ENCODE assay signal across 1 cellular context in genomic region chr3:100261481-100261903, GRCh38.
TF ChIP-seq lines count a peak whose summit lies in the region.

No MANE protein-coding gene starts in this region.

TF ChIP-seq in H1, 55 proteins besides CTCF, POLR2A, EP300 and RAD21:
- TF ChIP-seq SP1 (IDR thresholded peaks at IDR 0.05; ENCODE audit: low read depth, low read length) (no peak), TCF12 (IDR thresholded peaks at IDR 0.05; ENCODE audit: low read depth, low read length) (no peak), CBX5 (IDR thresholded peaks at IDR 0.05; ENCODE audit: low read depth, low read length) (no peak), BRCA1 (IDR thresholded peaks at IDR 0.05; ENCODE audit: low read depth, low read length) (no peak), JUND (IDR thresholded peaks at IDR 0.05; ENCODE audit: low read length) (no peak), GABPA (IDR thresholded peaks at IDR 0.05; ENCODE audit: borderline replicate concordance, insufficient read depth, low read length) (no peak), YY1 (IDR thresholded peaks at IDR 0.05; ENCODE audit: low read depth, low read length) (no peak), BACH1 (IDR thresholded peaks at IDR 0.05; ENCODE audit: low read length) (no peak), SUZ12 (IDR thresholded peaks at IDR 0.05; ENCODE audit: low read length) (no peak), POU5F1 (IDR thresholded peaks at IDR 0.05; ENCODE audit: low read depth, low read length) (no peak), RNF2 (IDR thresholded peaks at IDR 0.05; ENCODE audit: borderline replicate concordance, low read depth, low read length, missing control alignments, poor library complexity, severe bottlenecking) (no peak), CEBPB (IDR thresholded peaks at IDR 0.05; ENCODE audit: low read depth, low read length) (no peak), POLR2AphosphoS5 (IDR thresholded peaks at IDR 0.05; ENCODE audit: low read depth, low read length) (no peak), CTBP2 (IDR thresholded peaks at IDR 0.05; ENCODE audit: borderline replicate concordance, insufficient read depth, insufficient read length, low read length) (no peak), ASH2L (IDR thresholded peaks at IDR 0.05; ENCODE audit: low read length) (no peak), NRF1 (IDR thresholded peaks at IDR 0.05; ENCODE audit: low read depth, low read length) (no peak), ATF3 (IDR thresholded peaks at IDR 0.05; ENCODE audit: insufficient read depth, low read depth, low read length) (no peak)
- TF ChIP-seq, protein P1, sequence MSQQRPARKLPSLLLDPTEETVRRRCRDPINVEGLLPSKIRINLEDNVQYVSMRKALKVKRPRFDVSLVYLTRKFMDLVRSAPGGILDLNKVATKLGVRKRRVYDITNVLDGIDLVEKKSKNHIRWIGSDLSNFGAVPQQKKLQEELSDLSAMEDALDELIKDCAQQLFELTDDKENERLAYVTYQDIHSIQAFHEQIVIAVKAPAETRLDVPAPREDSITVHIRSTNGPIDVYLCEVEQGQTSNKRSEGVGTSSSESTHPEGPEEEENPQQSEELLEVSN (IDR thresholded peaks at IDR 0.05): no peak
- TF ChIP-seq, protein P2, sequence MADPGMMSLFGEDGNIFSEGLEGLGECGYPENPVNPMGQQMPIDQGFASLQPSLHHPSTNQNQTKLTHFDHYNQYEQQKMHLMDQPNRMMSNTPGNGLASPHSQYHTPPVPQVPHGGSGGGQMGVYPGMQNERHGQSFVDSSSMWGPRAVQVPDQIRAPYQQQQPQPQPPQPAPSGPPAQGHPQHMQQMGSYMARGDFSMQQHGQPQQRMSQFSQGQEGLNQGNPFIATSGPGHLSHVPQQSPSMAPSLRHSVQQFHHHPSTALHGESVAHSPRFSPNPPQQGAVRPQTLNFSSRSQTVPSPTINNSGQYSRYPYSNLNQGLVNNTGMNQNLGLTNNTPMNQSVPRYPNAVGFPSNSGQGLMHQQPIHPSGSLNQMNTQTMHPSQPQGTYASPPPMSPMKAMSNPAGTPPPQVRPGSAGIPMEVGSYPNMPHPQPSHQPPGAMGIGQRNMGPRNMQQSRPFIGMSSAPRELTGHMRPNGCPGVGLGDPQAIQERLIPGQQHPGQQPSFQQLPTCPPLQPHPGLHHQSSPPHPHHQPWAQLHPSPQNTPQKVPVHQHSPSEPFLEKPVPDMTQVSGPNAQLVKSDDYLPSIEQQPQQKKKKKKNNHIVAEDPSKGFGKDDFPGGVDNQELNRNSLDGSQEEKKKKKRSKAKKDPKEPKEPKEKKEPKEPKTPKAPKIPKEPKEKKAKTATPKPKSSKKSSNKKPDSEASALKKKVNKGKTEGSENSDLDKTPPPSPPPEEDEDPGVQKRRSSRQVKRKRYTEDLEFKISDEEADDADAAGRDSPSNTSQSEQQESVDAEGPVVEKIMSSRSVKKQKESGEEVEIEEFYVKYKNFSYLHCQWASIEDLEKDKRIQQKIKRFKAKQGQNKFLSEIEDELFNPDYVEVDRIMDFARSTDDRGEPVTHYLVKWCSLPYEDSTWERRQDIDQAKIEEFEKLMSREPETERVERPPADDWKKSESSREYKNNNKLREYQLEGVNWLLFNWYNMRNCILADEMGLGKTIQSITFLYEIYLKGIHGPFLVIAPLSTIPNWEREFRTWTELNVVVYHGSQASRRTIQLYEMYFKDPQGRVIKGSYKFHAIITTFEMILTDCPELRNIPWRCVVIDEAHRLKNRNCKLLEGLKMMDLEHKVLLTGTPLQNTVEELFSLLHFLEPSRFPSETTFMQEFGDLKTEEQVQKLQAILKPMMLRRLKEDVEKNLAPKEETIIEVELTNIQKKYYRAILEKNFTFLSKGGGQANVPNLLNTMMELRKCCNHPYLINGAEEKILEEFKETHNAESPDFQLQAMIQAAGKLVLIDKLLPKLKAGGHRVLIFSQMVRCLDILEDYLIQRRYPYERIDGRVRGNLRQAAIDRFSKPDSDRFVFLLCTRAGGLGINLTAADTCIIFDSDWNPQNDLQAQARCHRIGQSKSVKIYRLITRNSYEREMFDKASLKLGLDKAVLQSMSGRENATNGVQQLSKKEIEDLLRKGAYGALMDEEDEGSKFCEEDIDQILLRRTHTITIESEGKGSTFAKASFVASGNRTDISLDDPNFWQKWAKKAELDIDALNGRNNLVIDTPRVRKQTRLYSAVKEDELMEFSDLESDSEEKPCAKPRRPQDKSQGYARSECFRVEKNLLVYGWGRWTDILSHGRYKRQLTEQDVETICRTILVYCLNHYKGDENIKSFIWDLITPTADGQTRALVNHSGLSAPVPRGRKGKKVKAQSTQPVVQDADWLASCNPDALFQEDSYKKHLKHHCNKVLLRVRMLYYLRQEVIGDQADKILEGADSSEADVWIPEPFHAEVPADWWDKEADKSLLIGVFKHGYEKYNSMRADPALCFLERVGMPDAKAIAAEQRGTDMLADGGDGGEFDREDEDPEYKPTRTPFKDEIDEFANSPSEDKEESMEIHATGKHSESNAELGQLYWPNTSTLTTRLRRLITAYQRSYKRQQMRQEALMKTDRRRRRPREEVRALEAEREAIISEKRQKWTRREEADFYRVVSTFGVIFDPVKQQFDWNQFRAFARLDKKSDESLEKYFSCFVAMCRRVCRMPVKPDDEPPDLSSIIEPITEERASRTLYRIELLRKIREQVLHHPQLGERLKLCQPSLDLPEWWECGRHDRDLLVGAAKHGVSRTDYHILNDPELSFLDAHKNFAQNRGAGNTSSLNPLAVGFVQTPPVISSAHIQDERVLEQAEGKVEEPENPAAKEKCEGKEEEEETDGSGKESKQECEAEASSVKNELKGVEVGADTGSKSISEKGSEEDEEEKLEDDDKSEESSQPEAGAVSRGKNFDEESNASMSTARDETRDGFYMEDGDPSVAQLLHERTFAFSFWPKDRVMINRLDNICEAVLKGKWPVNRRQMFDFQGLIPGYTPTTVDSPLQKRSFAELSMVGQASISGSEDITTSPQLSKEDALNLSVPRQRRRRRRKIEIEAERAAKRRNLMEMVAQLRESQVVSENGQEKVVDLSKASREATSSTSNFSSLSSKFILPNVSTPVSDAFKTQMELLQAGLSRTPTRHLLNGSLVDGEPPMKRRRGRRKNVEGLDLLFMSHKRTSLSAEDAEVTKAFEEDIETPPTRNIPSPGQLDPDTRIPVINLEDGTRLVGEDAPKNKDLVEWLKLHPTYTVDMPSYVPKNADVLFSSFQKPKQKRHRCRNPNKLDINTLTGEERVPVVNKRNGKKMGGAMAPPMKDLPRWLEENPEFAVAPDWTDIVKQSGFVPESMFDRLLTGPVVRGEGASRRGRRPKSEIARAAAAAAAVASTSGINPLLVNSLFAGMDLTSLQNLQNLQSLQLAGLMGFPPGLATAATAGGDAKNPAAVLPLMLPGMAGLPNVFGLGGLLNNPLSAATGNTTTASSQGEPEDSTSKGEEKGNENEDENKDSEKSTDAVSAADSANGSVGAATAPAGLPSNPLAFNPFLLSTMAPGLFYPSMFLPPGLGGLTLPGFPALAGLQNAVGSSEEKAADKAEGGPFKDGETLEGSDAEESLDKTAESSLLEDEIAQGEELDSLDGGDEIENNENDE (IDR thresholded peaks at IDR 0.05; ENCODE audit: insufficient replicate concordance, low read length): no peak
